1 cellular context compared by ENCODE assay signal in the genomic region with DNA sequence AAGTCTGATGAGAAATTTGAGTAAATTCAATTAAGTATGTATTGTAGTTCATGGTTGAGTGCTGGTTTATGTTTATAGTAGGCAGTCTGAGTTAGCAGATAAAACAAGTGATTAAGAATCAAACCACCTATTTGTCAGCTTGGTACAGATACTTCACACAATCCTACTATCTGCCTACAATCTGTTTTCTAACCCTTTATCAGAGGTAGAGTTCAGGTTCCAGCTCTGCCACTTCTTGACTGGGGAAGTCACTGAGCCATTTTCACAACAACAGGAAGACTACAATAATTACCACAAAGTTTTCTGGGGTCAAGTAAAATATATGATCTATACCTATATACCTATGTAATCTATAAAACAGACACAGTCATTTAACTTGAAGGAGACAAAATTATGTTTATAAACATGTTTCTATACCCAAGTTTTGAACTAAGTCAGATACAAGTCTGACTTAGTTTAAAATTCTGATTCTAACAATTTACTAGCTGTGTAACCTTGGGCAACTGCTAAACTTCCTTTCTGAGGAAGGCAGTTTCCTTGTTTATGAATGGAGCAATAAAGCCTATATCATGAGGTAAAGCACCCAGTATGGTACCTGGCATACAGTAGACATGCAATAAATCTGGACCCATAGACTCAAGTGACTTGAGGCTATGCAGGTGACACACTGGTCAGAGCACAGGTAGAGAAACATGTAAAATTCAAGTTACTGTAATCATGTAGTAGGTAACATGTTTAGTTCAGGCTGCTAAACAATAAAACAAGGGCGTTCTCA.
TF ChIP-seq lines count a peak whose summit lies in the region.

No MANE protein-coding gene starts in this region.

TF ChIP-seq in endothelial cell of umbilical vein, 7 proteins besides CTCF, POLR2A, EP300 and RAD21:
- TF ChIP-seq GATA2 (IDR thresholded peaks at IDR 0.05; ENCODE audit: insufficient read depth, insufficient read length, low read depth, low read length) (peak; percentile 68), POLR2AphosphoS5 (IDR thresholded peaks at IDR 0.05; ENCODE audit: insufficient read depth, low read depth, low read length) (peak; percentile 35), FOS (IDR thresholded peaks at IDR 0.05; ENCODE audit: borderline replicate concordance, insufficient read depth, low read length) (no peak), EZH2 (IDR thresholded peaks at IDR 0.05; ENCODE audit: borderline replicate concordance, low read depth, low read length, severe bottlenecking) (no peak), JUN (IDR thresholded peaks at IDR 0.05; ENCODE audit: borderline replicate concordance, insufficient read depth, insufficient read length, low read depth) (no peak)
